Comparison of ENCODE assay signal across 10 cellular contexts in genomic region chr15:72554471-72555425, GRCh38.
DNase-seq lines count a peak whose midpoint lies in the region; ATAC-seq, FAIRE-seq and TF ChIP-seq lines count a peak whose summit lies in the region.
"Had no signal": no experiment of that assay in that cellular context is flagged by ENCODE, and none has a peak within 500 bp of the region (broad histone marks: within the 10 kb centered on the region; RNA-seq: fewer than 3 reads in every experiment).

No MANE protein-coding gene starts in this region.

- no peak overlapping the region for H4K91ac ChIP-seq in trophoblast cell (ENCODE audit: low read depth, low read length)

- H3K79me2 ChIP-seq in GM12878 (ENCODE audit: control insufficient read depth, insufficient read depth, low read length), result no peaks in the 10 kb centered on the region; the same call in 1 of the 2 replicates
- no peaks in the 10 kb centered on the region for H3K79me2 ChIP-seq in trophoblast cell (ENCODE audit: control insufficient read depth, insufficient read depth, low read length, poor library complexity)

- H3K9me3 ChIP-seq in GM12878 (replicated peaks; ENCODE audit: control insufficient read depth, insufficient read depth, low read length) (no peaks in the 10 kb centered on the region), trophoblast cell (ENCODE audit: insufficient read depth, low read depth, low read length) (no peaks in the 10 kb centered on the region)

- BruUV-seq in GM12878 (replicated peaks; lab: Mats Ljungman, UMichigan), result no TSS peak

- H3K9ac ChIP-seq in GM12878 (ENCODE audit: control insufficient read depth, insufficient read depth, low read length) (no peak overlapping the region), trophoblast cell (ENCODE audit: low read length) (no peak overlapping the region)

- H3K27me3 Mint-ChIP-seq in WTC11 (ENCODE audit: low read depth), result no peaks in the 10 kb centered on the region

- no peak overlapping the region for H2BK12ac ChIP-seq in trophoblast cell (ENCODE audit: low read length)

- H3K79me1 ChIP-seq in trophoblast cell (ENCODE audit: low read length), result no peaks in the 10 kb centered on the region

- WGBS in GM12878 (ENCODE audit: insufficient coverage, insufficient replicate concordance, low lambda C conversion rate, missing lambda C conversion rate), result 71% methylated on average over 8 of the region's 8 CpGs
- no CpG with 5 or more reads among the region's 8 CpGs for WGBS in trophoblast cell (ENCODE audit: extremely low coverage, insufficient coverage, insufficient read length)

- H4K12ac ChIP-seq in trophoblast cell (ENCODE audit: low read depth, low read length), result no peak overlapping the region

- no peaks in the 10 kb centered on the region for H3K4me1 Mint-ChIP-seq in WTC11

- no peak overlapping the region for H3K4me3 ChIP-seq in GM12878
- no peak overlapping the region for H3K4me3 ChIP-seq in trophoblast cell (ENCODE audit: low read depth, low read length)
- H3K4me3 ChIP-seq: skin epidermis had no signal

- in situ Hi-C loops in Caki2 (cut with HindIII; ENCODE audit: low pct_unique_long_range_greater_than_20kb, low sequenced_read_pairs) (no loop called here), GM12878 (cut with MboI) (no loop called here), GM13977 (cut with MboI; ENCODE audit: low pct_unique_long_range_greater_than_20kb, low sequenced_read_pairs, unreplicated experiment) (no loop called here)

- H2BK5ac ChIP-seq in trophoblast cell (ENCODE audit: low read depth, low read length, poor library complexity), result no peak overlapping the region

- no peak overlapping the region for H4K8ac ChIP-seq in trophoblast cell (ENCODE audit: low read depth, low read length)

- H3K36me3 Mint-ChIP-seq in WTC11, result peaks cover 19% of the 10 kb centered on the region

- H3K9me3 Mint-ChIP-seq in WTC11, result no peaks in the 10 kb centered on the region

- H3K23ac ChIP-seq in trophoblast cell (ENCODE audit: low read length), result no peak overlapping the region

- no peak for TF ChIP-seq EP300 in GM12878 (IDR thresholded peaks at IDR 0.05; ENCODE audit: borderline replicate concordance in 1 of 2, control insufficient read depth in 1 of 2, low read depth in 2 of 2, low read length in 2 of 2)

- H3K4ac ChIP-seq in trophoblast cell (ENCODE audit: low read depth, low read length), result no peak overlapping the region

- no peak for ATAC-seq in WTC11
- no peak; the same call in 2 of the 3 replicates for ATAC-seq in GM12878

- SMC1A ChIA-PET in GM12878 (lab: Charles Lee; ENCODE audit: uncharacterized antibody, unreplicated experiment), result no interaction called here

- intact Hi-C loops in GM12878 (cut with micrococcal nuclease; ENCODE audit: unreplicated experiment), result no loop called here

- RAD21 ChIA-PET in GM12878 (lab: Charles Lee; ENCODE audit: unreplicated experiment), result interaction anchor here (1.4 kb wide), 1 partner anchor 46 kb away, joined by 3 read pairs; no protein-coding TSS in a partner anchor

- no peak for TF ChIP-seq POLR2A in GM12878 (IDR thresholded peaks at IDR 0.05; ENCODE audit: low read depth, low read length)

- no peak overlapping the region for H3K18ac ChIP-seq in trophoblast cell (ENCODE audit: low read length)

- H2AFZ ChIP-seq in GM12878 (ENCODE audit: control insufficient read depth, low read depth, low read length) (no peak overlapping the region), trophoblast cell (ENCODE audit: insufficient read depth, low read length, poor library complexity) (no peak overlapping the region)

- DNase-seq in Caki2 (ENCODE audit: low read depth) (peak; percentile 91), WTC11 (ENCODE audit: low spot score) (no peak), GM12878 (ENCODE audit: low read depth, low spot score) (no peak), trophoblast cell (peak; percentile 33 to 47), NCI-H146 (lab: John Stamatoyannopoulos, UW) (no peak), iPS-NIHi11 (ENCODE audit: low spot score) (no peak), NCI-H2227 treated with DMSO at 0.1 percent for 48 hours (lab: John Stamatoyannopoulos, UW) (no peak), GM13977 (ENCODE audit: low spot score) (no peak)

- no peaks in the 10 kb centered on the region for H3K4me1 ChIP-seq in GM12878 (ENCODE audit: control insufficient read depth, insufficient read depth, low read length)
- H3K4me1 ChIP-seq in trophoblast cell (ENCODE audit: control insufficient read depth in 1 of 2, insufficient read depth in 2 of 2, low read length in 2 of 2), result no peaks in the 10 kb centered on the region

- no peak overlapping the region for H2BK120ac ChIP-seq in trophoblast cell (ENCODE audit: insufficient read depth, low read length, poor library complexity)

- CTCF ChIA-PET in WTC11 (lab: Charles Lee), result no interaction called here
- CTCF ChIA-PET in GM12878 (lab: Yijun Ruan, JAX), result interaction anchor here (0.6 kb wide), 1 partner anchor 8 kb away, joined by 4 read pairs; no protein-coding TSS in a partner anchor

- no peak overlapping the region for H3K14ac ChIP-seq in trophoblast cell (ENCODE audit: low read length)

- H4K20me1 ChIP-seq in GM12878 (ENCODE audit: control insufficient read depth, insufficient read depth), result no peaks in the 10 kb centered on the region

- no peak overlapping the region for H2AK5ac ChIP-seq in trophoblast cell (ENCODE audit: low read length)

- H3K27ac Mint-ChIP-seq in WTC11, result no peak overlapping the region

- no peak overlapping the region for H3K4me3 Mint-ChIP-seq in WTC11

- no peaks in the 10 kb centered on the region for H3K27me3 ChIP-seq in GM12878 (replicated peaks in 1 of 2; ENCODE audit: control insufficient read depth in 2 of 2, insufficient read depth in 2 of 2, low read length in 1 of 2)
- H3K27me3 ChIP-seq in trophoblast cell (ENCODE audit: insufficient read depth, low read length), result no peaks in the 10 kb centered on the region

- FAIRE-seq in GM12878 (lab: Jason Lieb, UNC), result peak; percentile 18
- FAIRE-seq: D721Med had no signal

- H3K36me3 ChIP-seq in GM12878 (ENCODE audit: control insufficient read depth in 2 of 2, insufficient read depth in 2 of 2, low read length in 1 of 2), result peaks cover 2 to 14% of the 10 kb centered on the region in 2 experiments; a peak in 3 of 4 replicates
- H3K36me3 ChIP-seq in trophoblast cell (ENCODE audit: control insufficient read depth in 1 of 2, insufficient read depth in 2 of 2, low read length in 2 of 2), result peaks cover 3% of the 10 kb centered on the region in 2 experiments

- no peak for TF ChIP-seq CTCF in WTC11 (IDR thresholded peaks at IDR 0.05)
- no peak for TF ChIP-seq CTCF in GM12878 (IDR thresholded peaks at IDR 0.05 in 2 of 3, conservative IDR thresholded peaks at IDR 0.05 in 1 of 3; ENCODE audit: control insufficient read depth in 2 of 3, extremely low read depth in 1 of 3, insufficient read depth in 1 of 3, low read depth in 3 of 3, low read length in 3 of 3)
- TF ChIP-seq CTCF in GM13977 (IDR thresholded peaks at IDR 0.05; ENCODE audit: extremely low read depth, insufficient read depth, missing control alignments), result no peak

- no peak for TF ChIP-seq RAD21 in GM12878 (IDR thresholded peaks at IDR 0.05; ENCODE audit: insufficient read depth, low read depth, low read length)

- no peak overlapping the region for H3K4me2 ChIP-seq in GM12878 (ENCODE audit: control insufficient read depth, insufficient read depth)
- H3K4me2 ChIP-seq in trophoblast cell (ENCODE audit: low read length), result no peak overlapping the region

- H3K27ac ChIP-seq in GM12878 (ENCODE audit: control insufficient read depth, insufficient read depth), result no peak overlapping the region
- no peak overlapping the region for H3K27ac ChIP-seq in trophoblast cell (ENCODE audit: low read depth, low read length)
- H3K27ac ChIP-seq: skin epidermis had no signal

- POLR2A ChIA-PET in WTC11 (lab: Charles Lee), result no interaction called here
- POLR2A ChIA-PET in GM12878 (lab: Charles Lee), result no interaction called here

TF ChIP-seq in WTC11, 78 proteins besides CTCF, POLR2A, EP300 and RAD21:
- TF ChIP-seq ZNF138 (CRISPR knock-in tag; conservative IDR thresholded peaks at IDR 0.05), result no peak
- TF ChIP-seq MXD4 (CRISPR knock-in tag; IDR thresholded peaks at IDR 0.05; ENCODE audit: borderline replicate concordance), result no peak
- no peak for TF ChIP-seq ATF2 (CRISPR knock-in tag; IDR thresholded peaks at IDR 0.05; ENCODE audit: borderline replicate concordance, low read depth)
- TF ChIP-seq ZNF121 (CRISPR knock-in tag; IDR thresholded peaks at IDR 0.05), result peak; percentile 71; the same call in 1 of the 2 replicates

TF ChIP-seq in GM12878, 131 proteins besides CTCF, POLR2A, EP300 and RAD21:
- TF ChIP-seq JUNB (IDR thresholded peaks at IDR 0.05) (no peak), ZNF217 (IDR thresholded peaks at IDR 0.05) (no peak), NFXL1 (IDR thresholded peaks at IDR 0.05; ENCODE audit: borderline replicate concordance) (no peak), CBFB (IDR thresholded peaks at IDR 0.05; ENCODE audit: low read depth) (no peak), IRF4 (IDR thresholded peaks at IDR 0.05; ENCODE audit: low read depth, low read length) (no peak), NR2C1 (IDR thresholded peaks at IDR 0.05) (no peak), IKZF1 (conservative IDR thresholded peaks at IDR 0.05) (no peak), IRF5 (IDR thresholded peaks at IDR 0.05; ENCODE audit: borderline replicate concordance) (no peak), ZNF24 (IDR thresholded peaks at IDR 0.05) (no peak), MAX (IDR thresholded peaks at IDR 0.05; ENCODE audit: low read depth, low read length) (no peak)

Comparison
In these comparisons a context has a peak if more than half of its experiments do, and no peak if none do; other contexts are left out.
1. DNase-seq: peak in Caki2 (single experiment) and trophoblast cell (2 of 2); none in WTC11 (single experiment), GM12878 (single experiment), NCI-H146 (single experiment), iPS-NIHi11 (single experiment), NCI-H2227 treated with DMSO at 0.1 percent for 48 hours (single experiment) and GM13977 (single experiment).